8 cellular contexts compared by ENCODE assay signal in genomic region chr6:96521267-96521624, GRCh38. TPM values are rescaled to one million over a fixed set of nuclear protein-coding genes. Genes with fewer than 3 reads are reported as not detected.
DNase-seq lines count a peak whose midpoint lies in the region; ATAC-seq and TF ChIP-seq lines count a peak whose summit lies in the region.

No MANE protein-coding gene starts in this region.

- H3K27me3 ChIP-seq in CD4-positive, CD25-positive, alpha-beta regulatory T cell (ENCODE audit: control insufficient read depth, insufficient read depth, low read length) = no peaks in the 10 kb centered on the region
- no peaks in the 10 kb centered on the region for H3K27me3 ChIP-seq in Peyer's patch

- no peak for ATAC-seq in CD4-positive, CD25-positive, alpha-beta regulatory T cell (ENCODE audit: low read depth in 2 of 2)
- ATAC-seq in GM21717 (IDR thresholded peaks at IDR 0.05; ENCODE audit: unreplicated experiment) (peak; percentile 22), HG02852 (IDR thresholded peaks at IDR 0.05; ENCODE audit: unreplicated experiment) (no peak)

- DNase-seq in CD4-positive, CD25-positive, alpha-beta regulatory T cell = no peak
- no peak for DNase-seq in Peyer's patch
- no peak for DNase-seq in fibroblast of pulmonary artery (ENCODE audit: low read depth)
- DNase-seq in progenitor cell of endocrine pancreas (ENCODE audit: low spot score, unreplicated experiment) = no peak
- DNase-seq in stimulated activated CD4-positive, alpha-beta T cell treated with anti-CD3 and anti-CD28 coated beads, Interleukin-12 subunit alpha, Interleukin-12 subunit beta, amount 100 ng/mL, for 4 hours = no peak
- DNase-seq in KG1 (lab: John Stamatoyannopoulos, UW) = no peak

- peaks cover 9 to 44% (median 32%) of the 10 kb centered on the region in 4 donors for H3K4me1 Mint-ChIP-seq in CD4-positive, CD25-positive, alpha-beta regulatory T cell
- H3K4me1 Mint-ChIP-seq in progenitor cell of endocrine pancreas (ENCODE audit: low read depth) = peaks cover 21% of the 10 kb centered on the region

- TF ChIP-seq CTCF in Peyer's patch (IDR thresholded peaks at IDR 0.05) = no peak
- TF ChIP-seq CTCF in fibroblast of pulmonary artery (IDR thresholded peaks at IDR 0.05; ENCODE audit: low read length, missing control alignments) = no peak
- no peak for TF ChIP-seq CTCF in progenitor cell of endocrine pancreas (IDR thresholded peaks at IDR 0.05; ENCODE audit: unreplicated experiment)

- H3K4me3 ChIP-seq in CD4-positive, CD25-positive, alpha-beta regulatory T cell (ENCODE audit: low read depth, low read length) = peak overlapping the region; percentile 98
- H3K4me3 ChIP-seq in Peyer's patch = peak overlapping the region; percentile 67 to 80 (median 70)
- H3K4me3 ChIP-seq in fibroblast of pulmonary artery (replicated peaks; ENCODE audit: low read depth, low read length) = peak overlapping the region; percentile 75

- peak overlapping the region; percentile 94 to 100 (median 98) for H3K4me3 Mint-ChIP-seq in CD4-positive, CD25-positive, alpha-beta regulatory T cell
- H3K4me3 Mint-ChIP-seq in progenitor cell of endocrine pancreas (ENCODE audit: low read depth) = peak overlapping the region; percentile 99

- H3K36me3 Mint-ChIP-seq in CD4-positive, CD25-positive, alpha-beta regulatory T cell = peaks cover 8% of the 10 kb centered on the region
- H3K36me3 Mint-ChIP-seq in progenitor cell of endocrine pancreas (ENCODE audit: insufficient read depth) = peaks cover 2% of the 10 kb centered on the region

- H3K9me3 ChIP-seq in CD4-positive, CD25-positive, alpha-beta regulatory T cell (ENCODE audit: control insufficient read depth in 2 of 2, low read length in 2 of 2) = no peaks in the 10 kb centered on the region
- no peaks in the 10 kb centered on the region for H3K9me3 ChIP-seq in Peyer's patch

- peak overlapping the region; percentile 98 for H3K27ac ChIP-seq in CD4-positive, CD25-positive, alpha-beta regulatory T cell (ENCODE audit: insufficient read depth, low read length, poor library complexity, severe bottlenecking)
- peak overlapping the region; percentile 93 to 97 (median 95) for H3K27ac ChIP-seq in Peyer's patch

- TF ChIP-seq POLR2A in Peyer's patch (IDR thresholded peaks at IDR 0.05) = no peak

- peak overlapping the region; percentile 100 for H3K27ac Mint-ChIP-seq in CD4-positive, CD25-positive, alpha-beta regulatory T cell
- peak overlapping the region; percentile 100 for H3K27ac Mint-ChIP-seq in progenitor cell of endocrine pancreas

- H3K4me1 ChIP-seq in CD4-positive, CD25-positive, alpha-beta regulatory T cell (ENCODE audit: control insufficient read depth, insufficient read depth, low read length, poor library complexity, severe bottlenecking) = peaks cover 31% of the 10 kb centered on the region
- peaks cover 0 to 18% (median 0%) of the 10 kb centered on the region in 4 donors for H3K4me1 ChIP-seq in Peyer's patch

- peaks cover 6% of the 10 kb centered on the region for H3K27me3 Mint-ChIP-seq in CD4-positive, CD25-positive, alpha-beta regulatory T cell
- no peaks in the 10 kb centered on the region for H3K27me3 Mint-ChIP-seq in progenitor cell of endocrine pancreas

- H3K36me3 ChIP-seq in CD4-positive, CD25-positive, alpha-beta regulatory T cell (ENCODE audit: control insufficient read depth, insufficient read depth, low read length) = peaks cover 14% of the 10 kb centered on the region
- peaks cover 0 to 11% (median 0%) of the 10 kb centered on the region in 3 donors for H3K36me3 ChIP-seq in Peyer's patch

- H3K9me3 Mint-ChIP-seq in CD4-positive, CD25-positive, alpha-beta regulatory T cell = peaks cover 0 to 4% (median 0%) of the 10 kb centered on the region in 7 donors
- no peaks in the 10 kb centered on the region for H3K9me3 Mint-ChIP-seq in progenitor cell of endocrine pancreas (ENCODE audit: low read depth)

RNA-seq across cellular contexts. Expression of gene UFL1, which starts 0.4 kb away (rescaled TPM):
- 19.1 TPM for total RNA-seq in CD4-positive, CD25-positive, alpha-beta regulatory T cell
- polyA plus RNA-seq in CD4-positive, CD25-positive, alpha-beta regulatory T cell = 10 to 100 TPM; 22.2 to 25.5 (median 24.4) TPM
- total RNA-seq in Peyer's patch (10 to 100 TPM; 15.7 to 26.3 (median 21.3) TPM), progenitor cell of endocrine pancreas (20.7 and 22.9 TPM in 2 replicates)

RNA-seq across cellular contexts. Expression of gene FHL5, which starts 41.7 kb away (rescaled TPM):
- not detected for total RNA-seq in CD4-positive, CD25-positive, alpha-beta regulatory T cell
- not detected for polyA plus RNA-seq in CD4-positive, CD25-positive, alpha-beta regulatory T cell
- total RNA-seq in Peyer's patch = 10 to 100 TPM in 1 of 4 donors, 1 to 10 TPM in 3; 2.1 to 10.7 (median 3.7) TPM
- not detected in 2 replicates for total RNA-seq in progenitor cell of endocrine pancreas
